Comparison of ENCODE assay signal across 11 cellular contexts in the genomic region with DNA sequence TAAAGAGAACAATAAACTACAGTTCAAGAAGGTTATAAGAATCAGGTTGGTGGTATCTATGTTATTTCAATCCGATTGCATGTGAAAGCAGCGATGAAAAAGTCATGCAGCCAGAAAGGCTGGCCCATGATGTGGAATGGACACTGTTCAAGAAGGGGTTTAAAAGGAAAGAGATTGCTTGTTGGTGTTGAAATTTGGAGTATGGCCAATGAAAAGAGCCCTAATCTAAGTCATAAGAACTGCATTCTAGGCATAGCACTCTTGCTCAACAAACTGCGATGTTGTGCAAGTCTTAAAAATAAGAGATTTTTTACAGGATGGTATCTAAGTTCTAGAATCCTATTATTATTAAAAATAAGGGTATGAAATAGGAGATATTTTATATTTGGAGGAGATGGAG.
A peak's percentile ranks its signal among the peaks of the same experiment; 100 is the strongest.
DNase-seq lines count a peak whose midpoint lies in the region; ATAC-seq, FAIRE-seq and TF ChIP-seq lines count a peak whose summit lies in the region.
"Had no signal": no experiment of that assay in that cellular context is flagged by ENCODE, and none has a peak within 500 bp of the region (broad histone marks: within the 10 kb centered on the region; RNA-seq: fewer than 3 reads in every experiment).

No MANE protein-coding gene starts in this region.

- H4K20me1 ChIP-seq in astrocyte (ENCODE audit: insufficient read depth, low read length) = no peaks in the 10 kb centered on the region

- H3K9me3 ChIP-seq in astrocyte (ENCODE audit: insufficient read depth, low read depth, low read length) (no peaks in the 10 kb centered on the region), right cardiac atrium (ENCODE audit: control insufficient read depth, low read length) (no peaks in the 10 kb centered on the region), subcutaneous abdominal adipose tissue (ENCODE audit: control insufficient read depth in 5 of 5, low read length in 5 of 5) (no peaks in the 10 kb centered on the region)

- 18% methylated on average over 3 of the region's 3 CpGs for WGBS in right cardiac atrium

- H2AFZ ChIP-seq in astrocyte (ENCODE audit: low read depth, low read length) = no peak overlapping the region

- H3K36me3 ChIP-seq in astrocyte (ENCODE audit: insufficient read depth, low read length) = no peaks in the 10 kb centered on the region
- H3K36me3 ChIP-seq in subcutaneous abdominal adipose tissue (ENCODE audit: control insufficient read depth in 5 of 5, insufficient read depth in 5 of 5, low read length in 5 of 5) = peaks cover 0 to 11% (median 4%) of the 10 kb centered on the region in 5 donors

- ATAC-seq in right cardiac atrium = peak; percentile 93 to 95
- ATAC-seq in left colon = no peak

- H3K27ac Mint-ChIP-seq in astrocyte (ENCODE audit: unreplicated experiment) = peak overlapping the region; percentile 98
- no peak overlapping the region for H3K27ac Mint-ChIP-seq in endothelial cell (ENCODE audit: unreplicated experiment)
- H3K27ac Mint-ChIP-seq: H9 had no signal

- peak overlapping the region; percentile 71 for H3K9ac ChIP-seq in astrocyte (ENCODE audit: low read length)
- peak overlapping the region in 1 of 5 donors; percentile 74 for H3K9ac ChIP-seq in subcutaneous abdominal adipose tissue (ENCODE audit: low read length in 5 of 5)

- TF ChIP-seq CTCF in astrocyte (IDR thresholded peaks at IDR 0.05; ENCODE audit: insufficient read depth, low read depth, low read length) (no peak), endothelial cell (IDR thresholded peaks at IDR 0.05; ENCODE audit: unreplicated experiment) (no peak)

- peaks cover 4% of the 10 kb centered on the region for H3K36me3 Mint-ChIP-seq in astrocyte (ENCODE audit: low read depth, unreplicated experiment)
- no peaks in the 10 kb centered on the region for H3K36me3 Mint-ChIP-seq in endothelial cell (ENCODE audit: low read depth, unreplicated experiment)

- H3K4me3 ChIP-seq in astrocyte (ENCODE audit: insufficient read depth, low read depth, low read length) = peak overlapping the region; percentile 7
- no peak overlapping the region for H3K4me3 ChIP-seq in right cardiac atrium (ENCODE audit: low read length)
- no peak overlapping the region for H3K4me3 ChIP-seq in subcutaneous abdominal adipose tissue (ENCODE audit: low read depth in 1 of 5, low read length in 5 of 5)

- intact Hi-C loops in right cardiac atrium (cut with DNase I) = no loop called here
- intact Hi-C loops in left colon (cut with DNase I, micrococcal nuclease) = no loop called here

- H3K27ac ChIP-seq in astrocyte (ENCODE audit: low read depth, low read length) (peak overlapping the region; percentile 92), right cardiac atrium (ENCODE audit: low read length) (peak overlapping the region; percentile 26), subcutaneous abdominal adipose tissue (ENCODE audit: low read depth, low read length) (peak overlapping the region; percentile 82)

- H3K27me3 Mint-ChIP-seq in astrocyte (ENCODE audit: low read depth, unreplicated experiment) (no peaks in the 10 kb centered on the region), endothelial cell (ENCODE audit: unreplicated experiment) (no peaks in the 10 kb centered on the region)

- H3K4me2 ChIP-seq in astrocyte (ENCODE audit: low read length) = peak overlapping the region; percentile 50

- peaks cover 28% of the 10 kb centered on the region for H3K4me1 ChIP-seq in astrocyte (ENCODE audit: insufficient read depth, low read length)
- H3K4me1 ChIP-seq in right cardiac atrium (ENCODE audit: control insufficient read depth, insufficient read depth, low read length) = peaks cover 8% of the 10 kb centered on the region
- peaks cover 3 to 29% (median 14%) of the 10 kb centered on the region in 5 donors for H3K4me1 ChIP-seq in subcutaneous abdominal adipose tissue (ENCODE audit: control insufficient read depth in 5 of 5, insufficient read depth in 5 of 5, low read length in 5 of 5)

- DNase-seq in HPDE6-E6E7 (ENCODE audit: extremely low spot score) (peak; percentile 25), astrocyte (ENCODE audit: low read depth) (peak; percentile 97), right cardiac atrium (peak; percentile 36 to 61 (median 39)), left colon (no peak), NCI-H1417 treated with DMSO at 0.1 percent for 48 hours (lab: John Stamatoyannopoulos, UW) (no peak), endothelial cell (ENCODE audit: low spot score) (no peak), cerebellar nuclear complex (lab: John Stamatoyannopoulos, UW) (no peak)
- DNase-seq: activated gamma-delta T cell treated with Interleukin-2 at 50 U/mL for 16 hours; H9; stimulated activated CD4-positive, alpha-beta T cell treated with anti-CD3 and anti-CD28 coated beads, Interleukin-12 subunit alpha, Interleukin-12 subunit beta, amount 100 ng/mL, for 4 hours had no signal

- no peaks in the 10 kb centered on the region for H3K27me3 ChIP-seq in astrocyte (ENCODE audit: insufficient read depth, low read length)
- H3K27me3 ChIP-seq in right cardiac atrium (ENCODE audit: control insufficient read depth, insufficient read depth) = no peaks in the 10 kb centered on the region
- H3K27me3 ChIP-seq in subcutaneous abdominal adipose tissue (ENCODE audit: control insufficient read depth in 5 of 5, insufficient read depth in 4 of 5, low read length in 5 of 5) = peaks cover 0 to 2% (median 0%) of the 10 kb centered on the region in 5 donors

- H3K4me1 Mint-ChIP-seq in astrocyte (ENCODE audit: low read depth, unreplicated experiment) = peaks cover 27% of the 10 kb centered on the region
- no peaks in the 10 kb centered on the region for H3K4me1 Mint-ChIP-seq in endothelial cell (ENCODE audit: unreplicated experiment)
- H3K4me1 Mint-ChIP-seq: H9 had no signal

- H3K9me3 Mint-ChIP-seq in astrocyte (ENCODE audit: unreplicated experiment) = no peaks in the 10 kb centered on the region
- no peaks in the 10 kb centered on the region for H3K9me3 Mint-ChIP-seq in endothelial cell (ENCODE audit: unreplicated experiment)
- H3K9me3 Mint-ChIP-seq: H9 had no signal

- peak; percentile 97 for FAIRE-seq in astrocyte (lab: Jason Lieb, UNC)

- no peak overlapping the region for H3K4me3 Mint-ChIP-seq in astrocyte (ENCODE audit: unreplicated experiment)
- no peak overlapping the region for H3K4me3 Mint-ChIP-seq in endothelial cell (ENCODE audit: unreplicated experiment)
- H3K4me3 Mint-ChIP-seq: H9 had no signal

- no peaks in the 10 kb centered on the region for H3K79me2 ChIP-seq in astrocyte (ENCODE audit: insufficient read depth, low read length)

Comparison
In these comparisons a context has a peak if more than half of its experiments do, and no peak if none do; other contexts are left out.
1. DNase-seq: peak in HPDE6-E6E7 (single experiment), astrocyte (single experiment) and right cardiac atrium (3 of 3); none in left colon (0 of 2), NCI-H1417 treated with DMSO at 0.1 percent for 48 hours (single experiment), endothelial cell (single experiment) and cerebellar nuclear complex (0 of 2).
2. H3K27ac ChIP-seq: peak in every context shown above with its lines; median percentile 92 in astrocyte; 82 in subcutaneous abdominal adipose tissue; 26 in right cardiac atrium.